ENCODE assay signal across 25 cellular contexts in the genomic region with DNA sequence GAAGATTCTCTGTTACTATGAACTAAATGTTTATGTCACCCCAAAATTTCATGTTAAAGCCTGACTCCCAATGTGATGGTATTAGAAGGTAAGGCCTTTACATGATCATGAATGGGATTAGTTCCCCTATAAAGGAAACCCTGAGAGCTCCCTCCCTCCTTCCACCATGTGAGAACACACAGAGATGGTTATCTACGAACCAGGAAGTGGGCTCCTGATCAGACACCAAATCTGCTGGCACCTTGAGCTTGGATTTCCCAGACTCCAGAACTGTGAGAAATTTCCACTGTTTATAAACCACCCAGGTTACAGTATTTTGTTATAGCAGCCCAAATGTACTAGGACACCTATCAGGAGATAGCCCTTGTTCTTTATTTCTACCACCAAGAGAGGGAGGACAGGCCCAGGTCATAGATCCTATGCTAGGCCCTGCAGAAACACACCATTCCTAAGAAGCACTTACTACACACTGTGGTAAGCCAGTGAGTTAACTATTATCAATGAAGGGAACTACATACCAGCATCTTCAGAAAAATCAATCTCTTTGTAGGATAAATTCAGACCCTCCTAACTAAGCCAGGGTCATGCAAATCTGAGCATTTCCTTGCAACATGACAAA. TPM values are rescaled to one million over a fixed set of nuclear protein-coding genes. Genes with fewer than 3 reads are reported as not detected.
DNase-seq lines count a peak whose midpoint lies in the region; ATAC-seq, FAIRE-seq and TF ChIP-seq lines count a peak whose summit lies in the region.
"Had no signal": no experiment of that assay in that cellular context is flagged by ENCODE, and none has a peak within 500 bp of the region (broad histone marks: within the 10 kb centered on the region; RNA-seq: fewer than 3 reads in every experiment).

No MANE protein-coding gene starts in this region.

- H3K9me3 Mint-ChIP-seq in activated CD4-positive, alpha-beta T cell treated with anti-CD3 and anti-CD28 coated beads, Interleukin-2, amount 10 ng/mL, durations not matched to agents 7 days and 5 days = no peaks in the 10 kb centered on the region
- no peaks in the 10 kb centered on the region for H3K9me3 Mint-ChIP-seq in activated T-helper 1 cell treated with anti-CD3 and anti-CD28 coated beads, Interleukin-12 subunit alpha, Interleukin-12 subunit beta, Interleukin-2, Interleukin-4 antibody, amounts not matched to agents 30 ng/mL and 10 ng/mL and 1 ng/mL, durations not matched to agents 14 hours and 24 hours and 36 hours
- H3K9me3 Mint-ChIP-seq in naive thymus-derived CD4-positive, alpha-beta T cell = no peaks in the 10 kb centered on the region
- H3K9me3 Mint-ChIP-seq: WTC11 had no signal

- peaks cover 18% of the 10 kb centered on the region for H3K4me1 Mint-ChIP-seq in activated CD4-positive, alpha-beta T cell treated with anti-CD3 and anti-CD28 coated beads, Interleukin-2, amount 10 ng/mL, durations not matched to agents 7 days and 5 days
- H3K4me1 Mint-ChIP-seq in activated T-helper 1 cell treated with anti-CD3 and anti-CD28 coated beads, Interleukin-12 subunit alpha, Interleukin-12 subunit beta, Interleukin-2, Interleukin-4 antibody, amounts not matched to agents 30 ng/mL and 10 ng/mL and 1 ng/mL, durations not matched to agents 14 hours and 24 hours and 36 hours (ENCODE audit: low read depth) = peaks cover 16% of the 10 kb centered on the region
- peaks cover 9 to 22% (median 20%) of the 10 kb centered on the region in 7 donors for H3K4me1 Mint-ChIP-seq in naive thymus-derived CD4-positive, alpha-beta T cell
- H3K4me1 Mint-ChIP-seq: WTC11 had no signal

- ATAC-seq in naive thymus-derived CD4-positive, alpha-beta T cell = peak; percentile 32
- ATAC-seq: gastroesophageal sphincter, GM12878, upper lobe of right lung, WTC11 had no signal

- no peaks in the 10 kb centered on the region for H3K27me3 Mint-ChIP-seq in activated CD4-positive, alpha-beta T cell treated with anti-CD3 and anti-CD28 coated beads, Interleukin-2, amount 10 ng/mL, durations not matched to agents 7 days and 5 days
- H3K27me3 Mint-ChIP-seq in activated T-helper 1 cell treated with anti-CD3 and anti-CD28 coated beads, Interleukin-12 subunit alpha, Interleukin-12 subunit beta, Interleukin-2, Interleukin-4 antibody, amounts not matched to agents 30 ng/mL and 10 ng/mL and 1 ng/mL, durations not matched to agents 14 hours and 24 hours and 36 hours (ENCODE audit: insufficient read depth) = no peaks in the 10 kb centered on the region
- no peaks in the 10 kb centered on the region for H3K27me3 Mint-ChIP-seq in naive thymus-derived CD4-positive, alpha-beta T cell

- peaks cover 16% of the 10 kb centered on the region for H3K36me3 Mint-ChIP-seq in activated CD4-positive, alpha-beta T cell treated with anti-CD3 and anti-CD28 coated beads, Interleukin-2, amount 10 ng/mL, durations not matched to agents 7 days and 5 days (ENCODE audit: low read depth)
- H3K36me3 Mint-ChIP-seq in activated T-helper 1 cell treated with anti-CD3 and anti-CD28 coated beads, Interleukin-12 subunit alpha, Interleukin-12 subunit beta, Interleukin-2, Interleukin-4 antibody, amounts not matched to agents 30 ng/mL and 10 ng/mL and 1 ng/mL, durations not matched to agents 14 hours and 24 hours and 36 hours (ENCODE audit: low read depth) = peaks cover 14% of the 10 kb centered on the region
- peaks cover 4 to 33% (median 14%) of the 10 kb centered on the region in 5 donors for H3K36me3 Mint-ChIP-seq in naive thymus-derived CD4-positive, alpha-beta T cell
- H3K36me3 Mint-ChIP-seq: WTC11 had no signal

- peak; percentile 7 for DNase-seq in activated CD4-positive, alpha-beta T cell treated with anti-CD3 and anti-CD28 coated beads, Interleukin-2, amount 10 ng/mL, durations not matched to agents 7 days and 5 days
- DNase-seq in activated CD4-positive, alpha-beta T cell treated with anti-CD3 and anti-CD28 coated beads for 4 hours = no peak
- DNase-seq in GM12891 (ENCODE audit: insufficient read length, low spot score) (no peak), DMS53 treated with DMSO at 0.1 percent for 48 hours (lab: John Stamatoyannopoulos, UW; ENCODE audit: unreplicated experiment) (no peak), LoVo (ENCODE audit: low spot score) (no peak), COR-L47 (lab: John Stamatoyannopoulos, UW) (no peak)
- DNase-seq in activated T-helper 1 cell treated with anti-CD3 and anti-CD28 coated beads, Interleukin-12 subunit alpha, Interleukin-12 subunit beta, Interleukin-2, Interleukin-4 antibody, amounts not matched to agents 30 ng/mL and 10 ng/mL and 1 ng/mL, durations not matched to agents 14 hours and 24 hours and 36 hours (ENCODE audit: low spot score) = no peak
- DNase-seq in naive thymus-derived CD4-positive, alpha-beta T cell = peak in 7 of 9 donors; percentile 19 to 35 (median 32)
- DNase-seq: AML-193, amygdala, cortex of kidney, DMS79, hypothalamus, left ventricle myocardium inferior, NCI-H2081, NCI-H446 treated with DMSO at 0.1 percent for 48 hours, SK-N-SH, T1000, upper lobe of right lung had no signal

- POLR2A ChIA-PET in activated CD4-positive, alpha-beta T cell treated with anti-CD3 and anti-CD28 coated beads, Interleukin-2, amount 10 ng/mL, durations not matched to agents 7 days and 5 days (lab: Charles Lee) = no interaction called here
- POLR2A ChIA-PET in naive thymus-derived CD4-positive, alpha-beta T cell (lab: Charles Lee) = interaction anchor here (0.6 kb wide), 1 partner anchor 130 kb away, joined by 3 read pairs; the partner anchor contains the start of gene ARIH2

- TF ChIP-seq POLR2A in GM12891 (IDR thresholded peaks at IDR 0.05; ENCODE audit: low read depth, low read length) = no peak

- H3K9me3 ChIP-seq in naive thymus-derived CD4-positive, alpha-beta T cell (ENCODE audit: control insufficient read depth in 2 of 3, low read length in 3 of 3) = no peaks in the 10 kb centered on the region
- H3K9me3 ChIP-seq: breast epithelium, gastroesophageal sphincter, left ventricle myocardium inferior, SK-N-SH, upper lobe of right lung had no signal

- H3K36me3 ChIP-seq in naive thymus-derived CD4-positive, alpha-beta T cell (ENCODE audit: control insufficient read depth in 2 of 3, insufficient read depth in 3 of 3, low read length in 3 of 3) = no peaks in the 10 kb centered on the region
- H3K36me3 ChIP-seq: breast epithelium had no signal

- CTCF ChIA-PET in activated CD4-positive, alpha-beta T cell treated with anti-CD3 and anti-CD28 coated beads, Interleukin-2, amount 10 ng/mL, durations not matched to agents 7 days and 5 days (lab: Charles Lee) = interaction anchor here (0.5 to 0.7 kb wide), 2 partner anchors 44 to 620 kb away, joined by 3 read pairs; no protein-coding TSS in a partner anchor
- CTCF ChIA-PET in naive thymus-derived CD4-positive, alpha-beta T cell (lab: Charles Lee) = no interaction called here

- H3K4me1 ChIP-seq in naive thymus-derived CD4-positive, alpha-beta T cell (ENCODE audit: control insufficient read depth in 2 of 2, insufficient read depth in 2 of 2, low read length in 2 of 2) = peaks cover 6 to 12% of the 10 kb centered on the region in 2 donors
- H3K4me1 ChIP-seq: breast epithelium, gastroesophageal sphincter, left ventricle myocardium inferior, upper lobe of right lung had no signal

- no peak overlapping the region for H3K4me3 ChIP-seq in naive thymus-derived CD4-positive, alpha-beta T cell (ENCODE audit: low read length)
- H3K4me3 ChIP-seq: breast epithelium, gastroesophageal sphincter, GM12878, left ventricle myocardium inferior, upper lobe of right lung had no signal

- no peak overlapping the region for H3K27ac ChIP-seq in naive thymus-derived CD4-positive, alpha-beta T cell (ENCODE audit: low read depth, low read length)
- H3K27ac ChIP-seq: breast epithelium, gastroesophageal sphincter, left ventricle myocardium inferior, upper lobe of right lung had no signal

- intact Hi-C loops in activated T-helper 1 cell treated with anti-CD3 and anti-CD28 coated beads, Interleukin-12 subunit alpha, Interleukin-12 subunit beta, Interleukin-2, Interleukin-4 antibody, amounts not matched to agents 30 ng/mL and 10 ng/mL and 1 ng/mL, durations not matched to agents 14 hours and 24 hours and 36 hours (cut with micrococcal nuclease) = no loop called here
- intact Hi-C loops in naive thymus-derived CD4-positive, alpha-beta T cell (cut with micrococcal nuclease) = loop anchor here in 1 of 2 donors (1.0 to 5.0 kb wide), 3 partner anchors 24 to 110 kb away; partner anchors contain the start of genes PRKAR2A and SLC25A20

- peak; percentile 26 for FAIRE-seq in GM12891 (lab: Jason Lieb, UNC)
- FAIRE-seq: endometrium, GM12878, H1 had no signal

- H3K27me3 ChIP-seq in naive thymus-derived CD4-positive, alpha-beta T cell (ENCODE audit: control insufficient read depth in 2 of 2, insufficient read depth in 2 of 2, low read length in 2 of 2) = no peaks in the 10 kb centered on the region
- H3K27me3 ChIP-seq: breast epithelium, gastroesophageal sphincter, upper lobe of right lung had no signal

- no peak overlapping the region for H3K4me3 Mint-ChIP-seq in activated CD4-positive, alpha-beta T cell treated with anti-CD3 and anti-CD28 coated beads, Interleukin-2, amount 10 ng/mL, durations not matched to agents 7 days and 5 days
- no peak overlapping the region for H3K4me3 Mint-ChIP-seq in activated T-helper 1 cell treated with anti-CD3 and anti-CD28 coated beads, Interleukin-12 subunit alpha, Interleukin-12 subunit beta, Interleukin-2, Interleukin-4 antibody, amounts not matched to agents 30 ng/mL and 10 ng/mL and 1 ng/mL, durations not matched to agents 14 hours and 24 hours and 36 hours
- H3K4me3 Mint-ChIP-seq in naive thymus-derived CD4-positive, alpha-beta T cell = peak overlapping the region in 8 of 10 donors; percentile 6 to 45 (median 19)
- H3K4me3 Mint-ChIP-seq: WTC11 had no signal

- H3K27ac Mint-ChIP-seq in activated CD4-positive, alpha-beta T cell treated with anti-CD3 and anti-CD28 coated beads, Interleukin-2, amount 10 ng/mL, durations not matched to agents 7 days and 5 days = no peak overlapping the region
- peak overlapping the region; percentile 38 for H3K27ac Mint-ChIP-seq in activated T-helper 1 cell treated with anti-CD3 and anti-CD28 coated beads, Interleukin-12 subunit alpha, Interleukin-12 subunit beta, Interleukin-2, Interleukin-4 antibody, amounts not matched to agents 30 ng/mL and 10 ng/mL and 1 ng/mL, durations not matched to agents 14 hours and 24 hours and 36 hours
- H3K27ac Mint-ChIP-seq in naive thymus-derived CD4-positive, alpha-beta T cell = peak overlapping the region; percentile 1 to 93 (median 79)
- H3K27ac Mint-ChIP-seq: WTC11 had no signal

TF ChIP-seq in GM12891, 5 proteins besides CTCF, POLR2A, EP300 and RAD21 (continues in another document):
- no peak for TF ChIP-seq PAX5 (IDR thresholded peaks at IDR 0.05; ENCODE audit: insufficient read depth, low read length, severe bottlenecking)

RNA-seq across cellular contexts. Expression of gene PRKAR2A, which starts 59.0 kb away (rescaled TPM):
- total RNA-seq in activated CD4-positive, alpha-beta T cell treated with anti-CD3 and anti-CD28 coated beads, Interleukin-2, amount 10 ng/mL, durations not matched to agents 7 days and 5 days = 10 to 100 TPM; 26.4 to 27.2 TPM
- 6.9 TPM for polyA plus RNA-seq in GM12891 (2012; ENCODE audit: low read depth, missing spikeins)
- total RNA-seq in activated T-helper 1 cell treated with anti-CD3 and anti-CD28 coated beads, Interleukin-12 subunit alpha, Interleukin-12 subunit beta, Interleukin-2, Interleukin-4 antibody, amounts not matched to agents 30 ng/mL and 10 ng/mL and 1 ng/mL, durations not matched to agents 14 hours and 24 hours and 36 hours = 34.7 and 38.8 TPM in 2 replicates
- total RNA-seq in naive thymus-derived CD4-positive, alpha-beta T cell = 10 to 100 TPM; 25.9 to 45.1 (median 38.9) TPM
- 10 to 100 TPM; 10.3 to 12.5 TPM for polyA plus RNA-seq in naive thymus-derived CD4-positive, alpha-beta T cell

Comparison
In these comparisons a context has a peak if more than half of its experiments do, and no peak if none do; other contexts are left out.
1. DNase-seq: peak in activated CD4-positive, alpha-beta T cell treated with anti-CD3 and anti-CD28 coated beads, Interleukin-2, amount 10 ng/mL, durations not matched to agents 7 days and 5 days (single experiment) and naive thymus-derived CD4-positive, alpha-beta T cell (7 of 9); none in activated CD4-positive, alpha-beta T cell treated with anti-CD3 and anti-CD28 coated beads for 4 hours (0 of 2), GM12891 (single experiment), activated T-helper 1 cell treated with anti-CD3 and anti-CD28 coated beads, Interleukin-12 subunit alpha, Interleukin-12 subunit beta, Interleukin-2, Interleukin-4 antibody, amounts not matched to agents 30 ng/mL and 10 ng/mL and 1 ng/mL, durations not matched to agents 14 hours and 24 hours and 36 hours (single experiment), DMS53 treated with DMSO at 0.1 percent for 48 hours (single experiment), LoVo (single experiment) and COR-L47 (single experiment).
2. H3K4me3 Mint-ChIP-seq: peak in naive thymus-derived CD4-positive, alpha-beta T cell (8 of 10); none in activated CD4-positive, alpha-beta T cell treated with anti-CD3 and anti-CD28 coated beads, Interleukin-2, amount 10 ng/mL, durations not matched to agents 7 days and 5 days (single experiment) and activated T-helper 1 cell treated with anti-CD3 and anti-CD28 coated beads, Interleukin-12 subunit alpha, Interleukin-12 subunit beta, Interleukin-2, Interleukin-4 antibody, amounts not matched to agents 30 ng/mL and 10 ng/mL and 1 ng/mL, durations not matched to agents 14 hours and 24 hours and 36 hours (single experiment).